32 cellular contexts compared by ENCODE assay signal in the genomic region with DNA sequence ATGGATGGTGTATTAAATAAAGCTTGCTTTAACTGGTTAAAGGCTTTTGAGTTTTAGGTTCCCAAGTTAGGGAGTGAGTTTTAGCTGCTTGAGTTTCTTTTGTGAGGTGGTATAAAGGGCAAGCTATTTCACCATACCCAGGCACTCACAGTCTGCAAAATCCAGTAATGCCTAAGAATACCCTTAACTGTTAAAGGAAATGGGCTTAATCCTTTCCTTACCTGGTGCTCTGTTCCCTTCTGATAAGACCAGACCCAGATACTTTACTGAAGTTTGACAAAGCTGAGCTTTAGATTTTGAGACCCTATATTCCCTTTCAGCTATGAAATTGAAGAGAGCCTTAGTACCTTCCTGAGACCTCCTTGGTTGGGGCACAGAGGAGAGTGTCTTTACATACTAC.
"Had no signal": no experiment of that assay in that cellular context is flagged by ENCODE, and none has a peak within 500 bp of the region (broad histone marks: within the 10 kb centered on the region; RNA-seq: fewer than 3 reads in every experiment).

No MANE protein-coding gene starts in this region.

- H3K27me3 ChIP-seq: ascending aorta, cardiac muscle cell had no signal

- H3K4me3 ChIP-seq: ascending aorta, cardiac muscle cell had no signal

- H3K27ac ChIP-seq: ascending aorta, cardiac muscle cell, WERI-Rb-1 had no signal

- H3K36me3 ChIP-seq: ascending aorta, cardiac muscle cell, WERI-Rb-1 had no signal

- ATAC-seq: activated CD4-positive, alpha-beta T cell treated with anti-CD3 and anti-CD28 coated beads for 36 hours; activated CD4-positive, CD25-positive, alpha-beta regulatory T cell treated with anti-CD3 and anti-CD28 coated beads, Interleukin-2, amount 50 U/mL, for 24 hours; activated CD8-positive, alpha-beta memory T cell treated with anti-CD3 and anti-CD28 coated beads, Interleukin-2, amount 10 ng/mL, durations not matched to agents 7 days and 5 days; activated CD8-positive, alpha-beta T cell treated with anti-CD3 and anti-CD28 coated beads, Interleukin-2, amount 10 ng/mL, durations not matched to agents 7 days and 5 days; activated naive CD8-positive, alpha-beta T cell treated with anti-CD3 and anti-CD28 coated beads, Interleukin-2, amount 50 U/mL, for 24 hours; WTC11 had no signal

- FAIRE-seq: bronchial epithelial cell had no signal

- DNase-seq: activated CD4-positive, alpha-beta memory T cell treated with anti-CD3 and anti-CD28 coated beads, Interleukin-2, amount 10 ng/mL, durations not matched to agents 7 days and 5 days; activated CD4-positive, alpha-beta T cell treated with anti-CD3 and anti-CD28 coated beads for 1 hour; activated CD4-positive, alpha-beta T cell treated with anti-CD3 and anti-CD28 coated beads for 36 hours; activated CD4-positive, alpha-beta T cell treated with anti-CD3 and anti-CD28 coated beads for 48 hours; activated CD4-positive, alpha-beta T cell treated with anti-CD3 and anti-CD28 coated beads, Interleukin-2, amount 10 ng/mL, durations not matched to agents 7 days and 5 days; activated CD4-positive, alpha-beta T cell treated with anti-CD3 and anti-CD28 coated beads, Interleukin-2, amount 50 U/mL, for 48 hours; activated CD4-positive, CD25-positive, alpha-beta regulatory T cell; activated CD8-positive, alpha-beta memory T cell treated with anti-CD3 and anti-CD28 coated beads for 24 hours; activated CD8-positive, alpha-beta memory T cell treated with anti-CD3 and anti-CD28 coated beads, Interleukin-2, amount 10 ng/mL, durations not matched to agents 7 days and 5 days; activated CD8-positive, alpha-beta memory T cell treated with anti-CD3 and anti-CD28 coated beads, Interleukin-2, amount 50 U/mL, for 48 hours; activated CD8-positive, alpha-beta T cell treated with anti-CD3 and anti-CD28 coated beads, Interleukin-2, amount 10 ng/mL, durations not matched to agents 7 days and 5 days; activated effector memory CD4-positive, alpha-beta T cell treated with Interleukin-2 at 50 U/mL for 16 hours; activated gamma-delta T cell; activated naive CD4-positive, alpha-beta T cell treated with anti-CD3 and anti-CD28 coated beads, Interleukin-2, amount 10 ng/mL, durations not matched to agents 7 days and 5 days; activated naive CD4-positive, alpha-beta T cell treated with Interleukin-2 at 50 U/mL for 16 hours; activated naive CD8-positive, alpha-beta T cell treated with anti-CD3 and anti-CD28 coated beads, Interleukin-2, amount 10 ng/mL, durations not matched to agents 7 days and 5 days; activated naive CD8-positive, alpha-beta T cell treated with anti-CD3 and anti-CD28 coated beads, Interleukin-2, amount 50 U/mL, for 24 hours; activated T-cell treated with anti-CD3 and anti-CD28 coated beads, Interleukin-2, amount 50 U/mL, for 24 hours; activated T-cell treated with anti-CD3 and anti-CD28 coated beads, Interleukin-2, amount 50 U/mL, for 48 hours; amygdala; anterior cingulate cortex; caudate nucleus; cerebellar nuclear complex; T-helper 1 cell; T-helper 2 cell; T-helper 9 cell; WERI-Rb-1 had no signal
